Comparison of ENCODE assay signal across 16 cellular contexts in the genomic region with DNA sequence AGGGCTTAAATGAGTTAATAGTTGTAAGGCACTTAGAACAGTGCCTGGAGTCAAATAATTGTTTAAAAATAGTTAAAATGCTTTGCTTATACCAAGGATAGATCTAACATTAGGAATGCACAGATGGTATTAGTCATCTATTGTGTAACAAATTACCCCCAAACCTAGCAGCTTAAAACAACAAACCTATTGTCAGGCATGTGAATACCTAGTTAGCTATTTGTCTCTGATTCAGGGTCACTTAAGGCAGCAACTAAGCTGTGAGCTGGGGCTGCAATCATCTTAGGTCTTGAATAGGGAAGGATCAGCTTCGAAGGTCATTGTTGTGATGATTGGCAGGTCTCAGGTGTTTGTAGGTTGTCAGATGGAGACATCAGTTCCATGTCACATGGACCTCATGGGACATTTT. TPM values are rescaled to one million over a fixed set of nuclear protein-coding genes. Genes with fewer than 3 reads are reported as not detected.
A peak's percentile ranks its signal among the peaks of the same experiment; 100 is the strongest.
DNase-seq lines count a peak whose midpoint lies in the region; ATAC-seq and TF ChIP-seq lines count a peak whose summit lies in the region.
"Had no signal": no experiment of that assay in that cellular context is flagged by ENCODE, and none has a peak within 500 bp of the region (broad histone marks: within the 10 kb centered on the region; RNA-seq: fewer than 3 reads in every experiment).

No MANE protein-coding gene starts in this region.

- no peak overlapping the region for H3K27ac ChIP-seq in breast epithelium
- H3K27ac ChIP-seq: thoracic aorta had no signal

- H3K4me1 ChIP-seq in breast epithelium = no peaks in the 10 kb centered on the region

- intact Hi-C loops in MCF 10A (cut with micrococcal nuclease) (no loop called here), breast epithelium (cut with DNase I; ENCODE audit: low total_unique reads) (no loop called here)

- ATAC-seq in GM18520 (IDR thresholded peaks at IDR 0.05; ENCODE audit: unreplicated experiment) = no peak
- no peak for ATAC-seq in activated CD8-positive, alpha-beta memory T cell treated with anti-CD3 and anti-CD28 coated beads, Interleukin-2, amount 10 ng/mL, durations not matched to agents 7 days and 5 days
- ATAC-seq: left lobe of liver had no signal

- DNase-seq in MCF 10A (ENCODE audit: unreplicated experiment) (peak; percentile 78), breast epithelium (ENCODE audit: low spot score in 2 of 2) (no peak), SW480 (ENCODE audit: low spot score) (peak; percentile 5), foreskin fibroblast (peak; percentile 84 to 86), immature natural killer cell (no peak), cortex of kidney (lab: John Stamatoyannopoulos, UW) (no peak)
- no peak for DNase-seq in activated CD8-positive, alpha-beta memory T cell treated with anti-CD3 and anti-CD28 coated beads, Interleukin-2, amount 10 ng/mL, durations not matched to agents 7 days and 5 days
- DNase-seq: 8988T; activated CD4-positive, alpha-beta T cell treated with anti-CD3 and anti-CD28 coated beads, Interleukin-2, amount 50 U/mL, for 48 hours; effector memory CD4-positive, alpha-beta T cell; NCI-H526 had no signal

- no peaks in the 10 kb centered on the region for H3K27me3 ChIP-seq in breast epithelium

- TF ChIP-seq CTCF in MCF 10A (IDR thresholded peaks at IDR 0.05; ENCODE audit: unreplicated experiment) = no peak
- TF ChIP-seq CTCF in breast epithelium (IDR thresholded peaks at IDR 0.05) = no peak
- TF ChIP-seq CTCF in foreskin fibroblast (IDR thresholded peaks at IDR 0.05; ENCODE audit: low read depth, low read length) = no peak

- peaks cover 8% of the 10 kb centered on the region for H3K4me1 Mint-ChIP-seq in MCF 10A (ENCODE audit: insufficient read depth, unreplicated experiment)
- H3K4me1 Mint-ChIP-seq in immature natural killer cell = no peaks in the 10 kb centered on the region
- H3K4me1 Mint-ChIP-seq in activated CD8-positive, alpha-beta memory T cell treated with anti-CD3 and anti-CD28 coated beads, Interleukin-2, amount 10 ng/mL, durations not matched to agents 7 days and 5 days = peaks cover 11% of the 10 kb centered on the region

- no peak overlapping the region for H3K27ac Mint-ChIP-seq in MCF 10A (ENCODE audit: low read depth, unreplicated experiment)
- no peak overlapping the region for H3K27ac Mint-ChIP-seq in immature natural killer cell
- no peak overlapping the region for H3K27ac Mint-ChIP-seq in activated CD8-positive, alpha-beta memory T cell treated with anti-CD3 and anti-CD28 coated beads, Interleukin-2, amount 10 ng/mL, durations not matched to agents 7 days and 5 days
- H3K27ac Mint-ChIP-seq: activated naive CD4-positive, alpha-beta T cell treated with anti-CD3 and anti-CD28 coated beads, Interleukin-2, amount 50 U/mL, for 24 hours; progenitor cell of endocrine pancreas had no signal

- H3K4me3 Mint-ChIP-seq in MCF 10A (ENCODE audit: unreplicated experiment) (no peak overlapping the region), immature natural killer cell (no peak overlapping the region)
- H3K4me3 Mint-ChIP-seq in activated CD8-positive, alpha-beta memory T cell treated with anti-CD3 and anti-CD28 coated beads, Interleukin-2, amount 10 ng/mL, durations not matched to agents 7 days and 5 days = no peak overlapping the region
- H3K4me3 Mint-ChIP-seq: activated naive CD4-positive, alpha-beta T cell treated with anti-CD3 and anti-CD28 coated beads, Interleukin-2, amount 50 U/mL, for 24 hours had no signal

- H3K4me3 ChIP-seq in breast epithelium = no peak overlapping the region
- H3K4me3 ChIP-seq in foreskin fibroblast (ENCODE audit: low read depth in 1 of 2, low read length in 2 of 2) = no peak overlapping the region
- H3K4me3 ChIP-seq: thoracic aorta had no signal

- H3K27me3 Mint-ChIP-seq in MCF 10A (ENCODE audit: insufficient read depth, unreplicated experiment) (no peaks in the 10 kb centered on the region), immature natural killer cell (ENCODE audit: low read depth in 3 of 3) (no peaks in the 10 kb centered on the region)
- no peaks in the 10 kb centered on the region for H3K27me3 Mint-ChIP-seq in activated CD8-positive, alpha-beta memory T cell treated with anti-CD3 and anti-CD28 coated beads, Interleukin-2, amount 10 ng/mL, durations not matched to agents 7 days and 5 days
- H3K27me3 Mint-ChIP-seq: activated naive CD4-positive, alpha-beta T cell treated with anti-CD3 and anti-CD28 coated beads, Interleukin-2, amount 50 U/mL, for 24 hours; progenitor cell of endocrine pancreas had no signal

- POLR2A ChIA-PET in MCF 10A (lab: Yijun Ruan, JAX) = interaction anchor here (0.5 kb wide), 1 partner anchor 33 kb away, joined by 3 read pairs; no protein-coding TSS in a partner anchor

- H3K9me3 ChIP-seq in breast epithelium = no peaks in the 10 kb centered on the region
- H3K9me3 ChIP-seq: thoracic aorta had no signal

- H3K36me3 Mint-ChIP-seq in MCF 10A (ENCODE audit: insufficient read depth, unreplicated experiment) (no peaks in the 10 kb centered on the region), immature natural killer cell (peaks cover 0 to 11% (median 5%) of the 10 kb centered on the region in 3 donors)
- no peaks in the 10 kb centered on the region for H3K36me3 Mint-ChIP-seq in activated CD8-positive, alpha-beta memory T cell treated with anti-CD3 and anti-CD28 coated beads, Interleukin-2, amount 10 ng/mL, durations not matched to agents 7 days and 5 days

- H3K9me3 Mint-ChIP-seq in MCF 10A (ENCODE audit: unreplicated experiment) = no peaks in the 10 kb centered on the region
- peaks cover 0 to 4% (median 0%) of the 10 kb centered on the region in 6 donors for H3K9me3 Mint-ChIP-seq in immature natural killer cell
- H3K9me3 Mint-ChIP-seq in activated CD8-positive, alpha-beta memory T cell treated with anti-CD3 and anti-CD28 coated beads, Interleukin-2, amount 10 ng/mL, durations not matched to agents 7 days and 5 days (ENCODE audit: low read depth) = no peaks in the 10 kb centered on the region
- H3K9me3 Mint-ChIP-seq: activated naive CD4-positive, alpha-beta T cell treated with anti-CD3 and anti-CD28 coated beads, Interleukin-2, amount 50 U/mL, for 24 hours had no signal

- BruUV-seq in MCF 10A (replicated peaks; lab: Mats Ljungman, UMichigan) = no TSS peak

- CTCF ChIA-PET in MCF 10A (lab: Yijun Ruan, JAX) = no interaction called here
- CTCF ChIA-PET in activated CD8-positive, alpha-beta memory T cell treated with anti-CD3 and anti-CD28 coated beads, Interleukin-2, amount 10 ng/mL, durations not matched to agents 7 days and 5 days (lab: Charles Lee) = interaction anchor here (1.4 kb wide), 2 partner anchors 42 to 234 kb away, joined by 3 to 5 read pairs; partner anchors contain the start of gene AGA

- TF ChIP-seq POLR2A in breast epithelium (IDR thresholded peaks at IDR 0.05) = no peak

- no peaks in the 10 kb centered on the region for H3K36me3 ChIP-seq in breast epithelium
- H3K36me3 ChIP-seq: thoracic aorta had no signal

RNA-seq across cellular contexts. Expression of gene AGA, which starts 42.4 kb away (rescaled TPM):
- total RNA-seq in MCF 10A (2022) (17.3 and 18.3 TPM in 2 replicates), breast epithelium (10 to 100 TPM; 16.7 to 29.3 (median 21.1) TPM)
- 10 to 100 TPM; 28.1 to 34.6 (median 31.3) TPM for polyA plus RNA-seq in immature natural killer cell
- 10 to 100 TPM; 15.6 to 18.2 TPM for total RNA-seq in activated CD8-positive, alpha-beta memory T cell treated with anti-CD3 and anti-CD28 coated beads, Interleukin-2, amount 10 ng/mL, durations not matched to agents 7 days and 5 days

Comparison
In these comparisons a context has a peak if more than half of its experiments do, and no peak if none do; other contexts are left out.
1. DNase-seq: peak in MCF 10A (single experiment), SW480 (single experiment) and foreskin fibroblast (2 of 2); none in breast epithelium (0 of 2), immature natural killer cell (0 of 3), cortex of kidney (single experiment) and activated CD8-positive, alpha-beta memory T cell treated with anti-CD3 and anti-CD28 coated beads, Interleukin-2, amount 10 ng/mL, durations not matched to agents 7 days and 5 days (single experiment).